ENCODE assay signal across 8 cellular contexts in genomic region chr2:42663828-42664227, GRCh38.
A peak's percentile ranks its signal among the peaks of the same experiment; 100 is the strongest.
DNase-seq lines count a peak whose midpoint lies in the region; ATAC-seq and TF ChIP-seq lines count a peak whose summit lies in the region.

No MANE protein-coding gene starts in this region.

- H3K9ac ChIP-seq in OCI-LY3 (ENCODE audit: low read length): no peak overlapping the region; the same call in 1 of the 2 replicates

- no peak overlapping the region for H3K4me3 ChIP-seq in OCI-LY3 (ENCODE audit: low read length)

- H3K27ac ChIP-seq in OCI-LY3 (ENCODE audit: low read length): peak overlapping the region; percentile 22

- no peaks in the 10 kb centered on the region for H3K9me3 ChIP-seq in OCI-LY3 (ENCODE audit: insufficient read depth, low read length)

- no peaks in the 10 kb centered on the region for H3K79me2 ChIP-seq in OCI-LY3 (ENCODE audit: low read length)

- H2AFZ ChIP-seq in OCI-LY3 (ENCODE audit: low read depth, low read length): no peak overlapping the region

- ATAC-seq in HG02938 (IDR thresholded peaks at IDR 0.05; ENCODE audit: unreplicated experiment): peak; percentile 41

- H3K4me1 Mint-ChIP-seq in activated T-cell treated with anti-CD3 and anti-CD28 coated beads, Interleukin-2, amount 50 U/mL, for 24 hours (ENCODE audit: low read depth): peaks cover 17% of the 10 kb centered on the region
- H3K4me1 Mint-ChIP-seq in progenitor cell of endocrine pancreas (ENCODE audit: low read depth) (peaks cover 34% of the 10 kb centered on the region), type B pancreatic cell (ENCODE audit: unreplicated experiment) (peaks cover 27% of the 10 kb centered on the region)

- H3K4me3 Mint-ChIP-seq in activated T-cell treated with anti-CD3 and anti-CD28 coated beads, Interleukin-2, amount 50 U/mL, for 24 hours: no peak overlapping the region
- H3K4me3 Mint-ChIP-seq in progenitor cell of endocrine pancreas (ENCODE audit: low read depth) (no peak overlapping the region), type B pancreatic cell (no peak overlapping the region)

- no peaks in the 10 kb centered on the region for H3K27me3 Mint-ChIP-seq in activated T-cell treated with anti-CD3 and anti-CD28 coated beads, Interleukin-2, amount 50 U/mL, for 24 hours
- H3K27me3 Mint-ChIP-seq in progenitor cell of endocrine pancreas (no peaks in the 10 kb centered on the region), type B pancreatic cell (no peaks in the 10 kb centered on the region)

- H4K20me1 ChIP-seq in OCI-LY3 (ENCODE audit: insufficient read depth, low read length): peaks cover 9% of the 10 kb centered on the region; the same call in 1 of the 2 replicates

- H3K36me3 Mint-ChIP-seq in activated T-cell treated with anti-CD3 and anti-CD28 coated beads, Interleukin-2, amount 50 U/mL, for 24 hours (ENCODE audit: low read depth): peaks cover 6% of the 10 kb centered on the region
- peaks cover 9% of the 10 kb centered on the region for H3K36me3 Mint-ChIP-seq in progenitor cell of endocrine pancreas (ENCODE audit: insufficient read depth)
- H3K36me3 Mint-ChIP-seq in type B pancreatic cell: peaks cover 11% of the 10 kb centered on the region

- H3K9me3 Mint-ChIP-seq in activated T-cell treated with anti-CD3 and anti-CD28 coated beads, Interleukin-2, amount 50 U/mL, for 24 hours: no peaks in the 10 kb centered on the region
- H3K9me3 Mint-ChIP-seq in progenitor cell of endocrine pancreas (ENCODE audit: low read depth): no peaks in the 10 kb centered on the region
- no peaks in the 10 kb centered on the region for H3K9me3 Mint-ChIP-seq in type B pancreatic cell

- H3K4me1 ChIP-seq in OCI-LY3 (ENCODE audit: low read length): peaks cover 25% of the 10 kb centered on the region

- DNase-seq in activated T-cell treated with anti-CD3 and anti-CD28 coated beads, Interleukin-2, amount 50 U/mL, for 24 hours: no peak
- DNase-seq in activated T-cell treated with anti-CD3 and anti-CD28 coated beads for 4 hours (no peak), progenitor cell of endocrine pancreas (ENCODE audit: low spot score, unreplicated experiment) (no peak), nucleus accumbens (lab: John Stamatoyannopoulos, UW) (no peak), type B pancreatic cell (ENCODE audit: extremely low spot score, unreplicated experiment) (no peak), hippocampal formation (lab: John Stamatoyannopoulos, UW) (no peak)

- H3K36me3 ChIP-seq in OCI-LY3 (replicated peaks; ENCODE audit: low read depth, low read length): peaks cover 3% of the 10 kb centered on the region

- H3K4me2 ChIP-seq in OCI-LY3 (ENCODE audit: low read length): peak overlapping the region; percentile 38

- peak overlapping the region; percentile 27 for H3K27ac Mint-ChIP-seq in activated T-cell treated with anti-CD3 and anti-CD28 coated beads, Interleukin-2, amount 50 U/mL, for 24 hours
- H3K27ac Mint-ChIP-seq in progenitor cell of endocrine pancreas (peak overlapping the region; percentile 85), type B pancreatic cell (no peak overlapping the region)

- H3K27me3 ChIP-seq in OCI-LY3 (ENCODE audit: low read depth, low read length): no peaks in the 10 kb centered on the region

- TF ChIP-seq CTCF in OCI-LY3 (IDR thresholded peaks at IDR 0.05; ENCODE audit: low read depth, low read length) (no peak), progenitor cell of endocrine pancreas (IDR thresholded peaks at IDR 0.05; ENCODE audit: unreplicated experiment) (no peak), type B pancreatic cell (conservative IDR thresholded peaks at IDR 0.05) (no peak)
